In the genomic region with DNA sequence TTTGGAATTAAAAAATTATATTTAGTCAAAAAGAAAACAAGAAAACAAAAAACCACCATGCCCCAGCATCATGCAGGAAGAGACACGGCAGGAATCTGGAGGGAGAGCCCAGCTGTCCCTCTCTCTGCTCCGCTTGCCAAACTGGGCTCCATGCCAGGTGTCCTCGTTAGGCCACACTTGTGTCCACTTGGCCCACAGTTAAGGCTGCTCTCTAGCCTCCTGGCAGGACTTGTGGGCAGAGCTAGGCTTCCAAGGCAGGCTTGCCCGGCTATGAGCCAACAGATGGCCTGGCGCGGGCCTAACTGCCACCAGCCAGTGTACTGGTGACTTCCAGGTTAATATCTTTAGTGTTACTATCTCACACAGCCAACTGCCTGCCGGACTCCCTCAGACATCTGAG, we compare ENCODE assay signal across 11 cellular contexts. TPM values are rescaled to one million over a fixed set of nuclear protein-coding genes. Genes with fewer than 3 reads are reported as not detected.
DNase-seq lines count a peak whose midpoint lies in the region; ATAC-seq and TF ChIP-seq lines count a peak whose summit lies in the region.
"Had no signal": no experiment of that assay in that cellular context is flagged by ENCODE, and none has a peak within 500 bp of the region (broad histone marks: within the 10 kb centered on the region; RNA-seq: fewer than 3 reads in every experiment).

No MANE protein-coding gene starts in this region.

- H3K4me1 Mint-ChIP-seq in activated T-cell treated with anti-CD3 and anti-CD28 coated beads, Interleukin-2, amount 50 U/mL, for 72 hours (ENCODE audit: low read depth): peaks cover 42% of the 10 kb centered on the region

- intact Hi-C loops in head of caudate nucleus (cut with DNase I) (no loop called here), posterior cingulate gyrus (cut with DNase I) (no loop called here)

- ATAC-seq in activated T-cell treated with anti-CD3 and anti-CD28 coated beads, Interleukin-2, amount 50 U/mL, for 72 hours (replicated peaks in 1 of 2): no peak
- ATAC-seq: T-helper 17 cell had no signal

- H3K4me1 ChIP-seq in Peyer's patch (peaks cover 0 to 25% (median 3%) of the 10 kb centered on the region in 4 donors), hepatocyte (ENCODE audit: insufficient read depth) (peaks cover 3% of the 10 kb centered on the region)

- no peaks in the 10 kb centered on the region for H3K9me3 Mint-ChIP-seq in activated T-cell treated with anti-CD3 and anti-CD28 coated beads, Interleukin-2, amount 50 U/mL, for 72 hours

- peaks cover 97% of the 10 kb centered on the region for H4K20me1 ChIP-seq in hepatocyte (ENCODE audit: insufficient read depth, poor library complexity, severe bottlenecking)

- H3K36me3 ChIP-seq in Peyer's patch (peaks cover 0 to under 1% (median 0%) of the 10 kb centered on the region in 3 donors), hepatocyte (replicated peaks; ENCODE audit: insufficient read depth, low read depth) (no peaks in the 10 kb centered on the region)

- no peaks in the 10 kb centered on the region for H3K27me3 ChIP-seq in Peyer's patch
- H3K27me3 ChIP-seq in hepatocyte: no peaks in the 10 kb centered on the region

- H3K79me2 ChIP-seq in hepatocyte: peaks cover 96% of the 10 kb centered on the region

- no peaks in the 10 kb centered on the region for H3K27me3 Mint-ChIP-seq in activated T-cell treated with anti-CD3 and anti-CD28 coated beads, Interleukin-2, amount 50 U/mL, for 72 hours (ENCODE audit: low read depth)
- H3K27me3 Mint-ChIP-seq: T-helper 17 cell had no signal

- no peak overlapping the region for H3K27ac Mint-ChIP-seq in activated T-cell treated with anti-CD3 and anti-CD28 coated beads, Interleukin-2, amount 50 U/mL, for 72 hours
- H3K27ac Mint-ChIP-seq: T-helper 17 cell had no signal

- H3K4me3 ChIP-seq in Peyer's patch (no peak overlapping the region), hepatocyte (no peak overlapping the region)

- no peaks in the 10 kb centered on the region for H3K9me3 ChIP-seq in Peyer's patch
- H3K9me3 ChIP-seq in hepatocyte (ENCODE audit: low read depth): no peaks in the 10 kb centered on the region

- no peaks in the 10 kb centered on the region for H3K36me3 Mint-ChIP-seq in activated T-cell treated with anti-CD3 and anti-CD28 coated beads, Interleukin-2, amount 50 U/mL, for 72 hours (ENCODE audit: insufficient read depth in 2 of 2)

- H3K9me2 ChIP-seq in hepatocyte (replicated peaks; ENCODE audit: insufficient read depth): no peaks in the 10 kb centered on the region

- H3K27ac ChIP-seq in Peyer's patch: peak overlapping the region in 1 of 4 donors; percentile 13
- no peak overlapping the region for H3K27ac ChIP-seq in hepatocyte

- TF ChIP-seq POLR2A in Peyer's patch (IDR thresholded peaks at IDR 0.05): no peak

- WGBS in hepatocyte (ENCODE audit: low lambda C conversion rate, missing lambda C conversion rate): 94% methylated on average over 7 of the region's 7 CpGs

- no peak overlapping the region for H2AFZ ChIP-seq in hepatocyte

- DNase-seq in DMS79 treated with DMSO at 0.1 percent for 48 hours (lab: John Stamatoyannopoulos, UW): peak; percentile 34
- peak in 2 of 3 donors; percentile 29 to 60 for DNase-seq in Peyer's patch
- DNase-seq in head of caudate nucleus: peak; percentile 71 to 98 (median 94)
- DNase-seq in posterior cingulate gyrus: peak; percentile 85 to 98 (median 90)
- no peak for DNase-seq in activated T-cell treated with anti-CD3 and anti-CD28 coated beads, Interleukin-2, amount 50 U/mL, for 72 hours
- no peak for DNase-seq in hepatocyte (ENCODE audit: low spot score)
- no peak for DNase-seq in D341Med (ENCODE audit: low spot score)
- DNase-seq in activated CD8-positive, alpha-beta memory T cell treated with anti-CD3 and anti-CD28 coated beads for 24 hours: no peak
- DNase-seq: NCI-H1930, T-helper 17 cell had no signal

- no peak overlapping the region for H3K4me3 Mint-ChIP-seq in activated T-cell treated with anti-CD3 and anti-CD28 coated beads, Interleukin-2, amount 50 U/mL, for 72 hours
- H3K4me3 Mint-ChIP-seq: T-helper 17 cell had no signal

- H3K4me2 ChIP-seq in hepatocyte: no peak overlapping the region

- TF ChIP-seq CTCF in Peyer's patch (IDR thresholded peaks at IDR 0.05): no peak
- no peak for TF ChIP-seq CTCF in hepatocyte (IDR thresholded peaks at IDR 0.05; ENCODE audit: poor library complexity)

RNA-seq across cellular contexts. Expression of a gene that starts 10.6 kb away (rescaled TPM):
- 100 to 1,000 TPM; 131 to 223 (median 202) TPM for total RNA-seq in Peyer's patch
- total RNA-seq in activated T-cell treated with anti-CD3 and anti-CD28 coated beads, Interleukin-2, amount 50 U/mL, for 72 hours: 10 to 100 TPM; 27.9 to 28.1 TPM
- 115 and 157 TPM in 2 replicates for total RNA-seq in hepatocyte
- polyA plus RNA-seq in hepatocyte: 223 and 232 TPM in 2 replicates

RNA-seq across cellular contexts. Expression of a gene that starts 13.0 kb away (rescaled TPM):
- total RNA-seq in Peyer's patch (not detected), hepatocyte (1.9 TPM in 1 of 2 replicates, not detected in the other)
- not detected for total RNA-seq in activated T-cell treated with anti-CD3 and anti-CD28 coated beads, Interleukin-2, amount 50 U/mL, for 72 hours
- 0.93 and 2.3 TPM in 2 replicates for polyA plus RNA-seq in hepatocyte
- total RNA-seq: T-helper 17 cell had no signal
- polyA plus RNA-seq: keratinocyte had no signal

RNA-seq across cellular contexts. Expression of a gene that starts 39.4 kb away (rescaled TPM):
- total RNA-seq in Peyer's patch (100 to 1,000 TPM; 116 to 688 (median 499) TPM), hepatocyte (0.93 and 1.6 TPM in 2 replicates)
- total RNA-seq in activated T-cell treated with anti-CD3 and anti-CD28 coated beads, Interleukin-2, amount 50 U/mL, for 72 hours: 1 to 10 TPM in 1 of 2 donors, under 1 TPM in 1; 0.53 to 1.1 TPM
- polyA plus RNA-seq in hepatocyte: 2.3 and 4.2 TPM in 2 replicates
- total RNA-seq: T-helper 17 cell had no signal

RNA-seq across cellular contexts. Expression of a gene that starts 54.0 kb away (rescaled TPM):
- total RNA-seq in Peyer's patch (10 to 100 TPM in 1 of 4 donors, 1 to 10 TPM in 3; 3.5 to 14.5 (median 6.3) TPM), hepatocyte (1.9 and 5.9 TPM in 2 replicates)
- 1 to 10 TPM; 1.9 to 2.1 TPM for total RNA-seq in activated T-cell treated with anti-CD3 and anti-CD28 coated beads, Interleukin-2, amount 50 U/mL, for 72 hours
- polyA plus RNA-seq in hepatocyte: 10.0 and 10.6 TPM in 2 replicates

RNA-seq across cellular contexts. Expression of a gene that starts 58.3 kb away (rescaled TPM):
- 10 to 100 TPM; 10.5 to 70.1 (median 42.5) TPM for total RNA-seq in Peyer's patch
- total RNA-seq in activated T-cell treated with anti-CD3 and anti-CD28 coated beads, Interleukin-2, amount 50 U/mL, for 72 hours: 10 to 100 TPM; 34.2 to 54.6 TPM
- 12.5 and 12.9 TPM in 2 replicates for total RNA-seq in hepatocyte
- 37.8 and 38.3 TPM in 2 replicates for polyA plus RNA-seq in hepatocyte

Comparison
In these comparisons a context has a peak if more than half of its experiments do, and no peak if none do; other contexts are left out.
1. DNase-seq: peak in DMS79 treated with DMSO at 0.1 percent for 48 hours (single experiment), Peyer's patch (2 of 3), head of caudate nucleus (42 of 42) and posterior cingulate gyrus (10 of 10); none in activated T-cell treated with anti-CD3 and anti-CD28 coated beads, Interleukin-2, amount 50 U/mL, for 72 hours (0 of 2), hepatocyte (single experiment), D341Med (single experiment) and activated CD8-positive, alpha-beta memory T cell treated with anti-CD3 and anti-CD28 coated beads for 24 hours (single experiment).
2. RNA of a gene that starts 39.4 kb away (total RNA-seq): 116 to 688 TPM in Peyer's patch; 0.53 to 1.1 TPM in activated T-cell treated with anti-CD3 and anti-CD28 coated beads, Interleukin-2, amount 50 U/mL, for 72 hours and 0.93 to 1.6 TPM in hepatocyte; every median in the first group is over 10 times any median in the second.